ENCODE assay signal across 30 cellular contexts in the genomic region with DNA sequence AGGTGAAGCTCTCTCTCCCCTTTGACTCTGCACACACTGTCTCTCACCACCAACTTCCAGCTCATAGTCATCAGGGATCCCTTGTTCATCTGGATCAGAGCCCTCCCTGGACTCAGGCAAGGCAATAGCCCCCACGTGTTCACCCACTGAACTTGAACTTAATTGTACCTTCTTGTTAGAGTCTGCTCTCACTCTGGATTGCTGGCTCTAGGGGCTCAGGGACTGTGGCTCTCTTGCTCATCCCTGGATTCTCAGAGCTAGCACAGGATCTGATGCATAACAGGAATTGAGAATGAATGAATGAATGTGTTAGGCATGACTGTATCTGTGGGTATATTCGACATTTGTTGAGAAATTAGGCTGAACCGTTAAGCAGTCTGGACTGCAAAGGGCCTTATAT. TPM values are rescaled to one million over a fixed set of nuclear protein-coding genes. Genes with fewer than 3 reads are reported as not detected.
A peak's percentile ranks its signal among the peaks of the same experiment; 100 is the strongest.
DNase-seq lines count a peak whose midpoint lies in the region; ATAC-seq and TF ChIP-seq lines count a peak whose summit lies in the region.
"Had no signal": no experiment of that assay in that cellular context is flagged by ENCODE, and none has a peak within 500 bp of the region (broad histone marks: within the 10 kb centered on the region; RNA-seq: fewer than 3 reads in every experiment).

No MANE protein-coding gene starts in this region.

- TF ChIP-seq CTCF in fibroblast of mammary gland (conservative IDR thresholded peaks at IDR 0.05; ENCODE audit: control insufficient read depth, insufficient read depth, low read depth, low read length) (no peak), stomach (IDR thresholded peaks at IDR 0.05) (no peak), upper lobe of left lung (IDR thresholded peaks at IDR 0.05) (no peak), mesothelial cell of epicardium (IDR thresholded peaks at IDR 0.05; ENCODE audit: unreplicated experiment) (no peak)

- WGBS in stomach, 5 donors, result 71 to 94% (median 90%) methylated on average over 3 of the region's 3 CpGs
- WGBS in upper lobe of left lung, 2 donors, result 67 to 95% methylated on average over 3 of the region's 3 CpGs

- H3K9me3 Mint-ChIP-seq in mesothelial cell of epicardium, result no peaks in the 10 kb centered on the region
- H3K9me3 Mint-ChIP-seq: activated T-helper 2 cell treated with anti-CD3 and anti-CD28 coated beads, Interferon-gamma antibody, Interleukin-2, Interleukin-4, amounts not matched to agents 10 μg/mL and 5 μg/mL and 100 μg/mL, durations not matched to agents 14 hours and 24 hours and 36 hours; CD8-positive, alpha-beta T cell had no signal

- H3K4me3 ChIP-seq in ACC112 (ENCODE audit: low read depth, low read length) (no peak overlapping the region), fibroblast of mammary gland (ENCODE audit: control insufficient read depth, low read depth, low read length) (no peak overlapping the region), stomach (no peak overlapping the region), upper lobe of left lung (no peak overlapping the region)
- H3K4me3 ChIP-seq: A549, breast epithelium, PC-9, vagina had no signal

- peaks cover 13% of the 10 kb centered on the region for H3K4me1 Mint-ChIP-seq in mesothelial cell of epicardium
- H3K4me1 Mint-ChIP-seq: activated CD4-positive, alpha-beta T cell treated with anti-CD3 and anti-CD28 coated beads for 36 hours; B cell had no signal

- H3K9me3 ChIP-seq in stomach, result no peaks in the 10 kb centered on the region
- no peaks in the 10 kb centered on the region for H3K9me3 ChIP-seq in upper lobe of left lung
- H3K9me3 ChIP-seq: A549, breast epithelium, vagina had no signal

- DNase-seq in MV-4-11 (lab: John Stamatoyannopoulos, UW) (peak; percentile 20), fibroblast of mammary gland (ENCODE audit: low read depth) (peak; percentile 57), stomach (no peak), nucleus accumbens (lab: John Stamatoyannopoulos, UW) (no peak), upper lobe of left lung (no peak), mesothelial cell of epicardium (ENCODE audit: low spot score in 2 of 2, unreplicated experiment in 2 of 2) (no peak)
- DNase-seq: activated CD4-positive, alpha-beta T cell treated with anti-CD3 and anti-CD28 coated beads for 36 hours; activated CD8-positive, alpha-beta T cell treated with anti-CD3 and anti-CD28 coated beads, Interleukin-2, amount 10 ng/mL, durations not matched to agents 7 days and 5 days; activated naive CD4-positive, alpha-beta T cell treated with anti-CD3 and anti-CD28 coated beads, Interleukin-2, amount 50 U/mL, for 16 hours; amniotic stem cell; CD8-positive, alpha-beta T cell; mesendoderm; NCI-H146; NCI-H2107; NCI-H345; NCI-H69; PC-9; SHP77; stimulated activated CD4-positive, alpha-beta T cell treated with anti-CD3 and anti-CD28 coated beads, Interleukin-15, amount 100 ng/mL, for 24 hours; stimulated activated CD4-positive, alpha-beta T cell treated with anti-CD3 and anti-CD28 coated beads, Interleukin-4, amount 100 ng/mL, for 4 hours had no signal

- TF ChIP-seq POLR2A in stomach (IDR thresholded peaks at IDR 0.05) (no peak), upper lobe of left lung (IDR thresholded peaks at IDR 0.05) (no peak)

- H3K79me2 ChIP-seq in ACC112 (ENCODE audit: control insufficient read depth, insufficient read depth, low read length, unreplicated experiment), result no peaks in the 10 kb centered on the region

- no peak overlapping the region for H3K4me3 Mint-ChIP-seq in mesothelial cell of epicardium
- H3K4me3 Mint-ChIP-seq: activated CD4-positive, alpha-beta T cell treated with anti-CD3 and anti-CD28 coated beads for 36 hours; activated CD8-positive, alpha-beta T cell treated with anti-CD3 and anti-CD28 coated beads, Interleukin-2, amount 10 ng/mL, durations not matched to agents 7 days and 5 days; B cell; CD8-positive, alpha-beta T cell had no signal

- H3K36me3 ChIP-seq in ACC112 (ENCODE audit: insufficient read depth, low read length) (no peaks in the 10 kb centered on the region), stomach (no peaks in the 10 kb centered on the region), upper lobe of left lung (no peaks in the 10 kb centered on the region)
- H3K36me3 ChIP-seq: breast epithelium, vagina had no signal

- H3K27me3 Mint-ChIP-seq in mesothelial cell of epicardium (ENCODE audit: low read depth), result peaks cover 10% of the 10 kb centered on the region

- no peak for TF ChIP-seq EP300 in stomach (IDR thresholded peaks at IDR 0.05)
- no peak for TF ChIP-seq EP300 in upper lobe of left lung (IDR thresholded peaks at IDR 0.05)

- no peak overlapping the region for H3K27ac Mint-ChIP-seq in mesothelial cell of epicardium
- H3K27ac Mint-ChIP-seq: activated CD4-positive, alpha-beta T cell treated with anti-CD3 and anti-CD28 coated beads for 36 hours; activated CD8-positive, alpha-beta T cell treated with anti-CD3 and anti-CD28 coated beads, Interleukin-2, amount 10 ng/mL, durations not matched to agents 7 days and 5 days; activated T-helper 2 cell treated with anti-CD3 and anti-CD28 coated beads, Interferon-gamma antibody, Interleukin-2, Interleukin-4, amounts not matched to agents 10 μg/mL and 5 μg/mL and 100 μg/mL, durations not matched to agents 14 hours and 24 hours and 36 hours; B cell; CD8-positive, alpha-beta T cell; progenitor cell of endocrine pancreas had no signal

- ATAC-seq in GM19351 (IDR thresholded peaks at IDR 0.05; ENCODE audit: unreplicated experiment) (no peak), upper lobe of left lung (ENCODE audit: low FRiP score in 2 of 2) (no peak)
- ATAC-seq: activated CD4-positive, alpha-beta T cell treated with anti-CD3 and anti-CD28 coated beads for 36 hours; activated CD8-positive, alpha-beta T cell treated with anti-CD3 and anti-CD28 coated beads, Interleukin-2, amount 10 ng/mL, durations not matched to agents 7 days and 5 days; CD8-positive, alpha-beta T cell; HCT116; left lobe of liver had no signal

- no peak overlapping the region for H2AFZ ChIP-seq in ACC112 (ENCODE audit: low read length, unreplicated experiment)
- H2AFZ ChIP-seq: PC-9 had no signal

- H3K36me3 Mint-ChIP-seq in mesothelial cell of epicardium, result no peaks in the 10 kb centered on the region
- H3K36me3 Mint-ChIP-seq: CD8-positive, alpha-beta T cell had no signal

- H3K4me1 ChIP-seq in ACC112 (ENCODE audit: control insufficient read depth, insufficient read depth, low read length, unreplicated experiment) (peaks cover 47% of the 10 kb centered on the region), stomach (peaks cover 7 to 36% (median 16%) of the 10 kb centered on the region in 4 donors), upper lobe of left lung (peaks cover 8 to 18% (median 14%) of the 10 kb centered on the region in 4 donors)

- peak overlapping the region; percentile 95 for H3K27ac ChIP-seq in ACC112 (ENCODE audit: low read depth, low read length)
- H3K27ac ChIP-seq in stomach, result peak overlapping the region in 3 of 5 donors; percentile 73 to 83 (median 79)
- H3K27ac ChIP-seq in upper lobe of left lung, result no peak overlapping the region
- H3K27ac ChIP-seq: A549, PC-9 had no signal

- no peaks in the 10 kb centered on the region for H3K27me3 ChIP-seq in ACC112 (ENCODE audit: insufficient read depth, low read length)
- no peaks in the 10 kb centered on the region for H3K27me3 ChIP-seq in stomach
- no peaks in the 10 kb centered on the region for H3K27me3 ChIP-seq in upper lobe of left lung
- H3K27me3 ChIP-seq: breast epithelium, vagina had no signal

- intact Hi-C loops in stomach (cut with DNase I; ENCODE audit: low total_unique reads), result no loop called here

RNA-seq across cellular contexts. Expression of gene ASAP2, which starts 16.7 kb away (rescaled TPM):
- total RNA-seq in stomach, result 10 to 100 TPM; 32.1 to 55.4 (median 37.1) TPM
- polyA plus RNA-seq in stomach, result 10 to 100 TPM in 1 of 3 donors, 1 to 10 TPM in 2; 9.7 to 25.1 (median 9.8) TPM
- total RNA-seq in upper lobe of left lung, result 10 to 100 TPM; 20.4 to 26.0 (median 23.4) TPM
- 25.8 to 29.7 TPM (median 26.2 TPM) in 3 replicates for total RNA-seq in mesothelial cell of epicardium
- total RNA-seq: activated CD8-positive, alpha-beta T cell treated with anti-CD3 and anti-CD28 coated beads, Interleukin-2, amount 10 ng/mL, durations not matched to agents 7 days and 5 days; B cell; CD8-positive, alpha-beta T cell had no signal

Comparison
In these comparisons a context has a peak if more than half of its experiments do, and no peak if none do; other contexts are left out.
1. H3K27ac ChIP-seq: peak in ACC112 (single experiment) and stomach (3 of 5); none in upper lobe of left lung (0 of 4).
2. DNase-seq: peak in MV-4-11 (single experiment) and fibroblast of mammary gland (single experiment); none in stomach (single experiment), nucleus accumbens (0 of 56), upper lobe of left lung (0 of 2) and mesothelial cell of epicardium (0 of 2).